Comparison of ENCODE assay signal across 25 cellular contexts in genomic region chr1:88936760-88937342, GRCh38. TPM values are rescaled to one million over a fixed set of nuclear protein-coding genes. Genes with fewer than 3 reads are reported as not detected.
DNase-seq lines count a peak whose midpoint lies in the region; ATAC-seq, FAIRE-seq and TF ChIP-seq lines count a peak whose summit lies in the region.
"Had no signal": no experiment of that assay in that cellular context is flagged by ENCODE, and none has a peak within 500 bp of the region (broad histone marks: within the 10 kb centered on the region; RNA-seq: fewer than 3 reads in every experiment).

No MANE protein-coding gene starts in this region.

- WGBS in K562 (ENCODE audit: insufficient coverage, low coverage, missing lambda C conversion rate), result 64% methylated on average over 4 of the region's 4 CpGs

- in situ Hi-C loops in K562 (cut with MboI), result no loop called here

- H3K4me2 ChIP-seq in K562 (ENCODE audit: insufficient read depth, low read length), result no peak overlapping the region
- H3K4me2 ChIP-seq: neural progenitor cell had no signal

- intact Hi-C loops in K562 (cut with micrococcal nuclease) (no loop called here), upper lobe of right lung (cut with DNase I) (no loop called here)

- TF ChIP-seq EP300 in K562 (IDR thresholded peaks at IDR 0.05; ENCODE audit: low read length), result no peak

- BruUV-seq in K562 (replicated peaks; lab: Mats Ljungman, UMichigan), result no TSS peak

- peak overlapping the region; percentile 24 for H3K27ac Mint-ChIP-seq in activated naive CD4-positive, alpha-beta T cell treated with anti-CD3 and anti-CD28 coated beads, Interleukin-2, amount 50 U/mL, for 24 hours
- no peak overlapping the region for H3K27ac Mint-ChIP-seq in activated naive CD4-positive, alpha-beta T cell treated with anti-CD3 and anti-CD28 coated beads, Interleukin-2, amount 10 ng/mL, durations not matched to agents 7 days and 5 days
- peak overlapping the region in 7 of 10 donors; percentile 11 to 89 (median 30) for H3K27ac Mint-ChIP-seq in naive thymus-derived CD8-positive, alpha-beta T cell
- H3K27ac Mint-ChIP-seq: neural progenitor cell had no signal

- H3K9me1 ChIP-seq in K562 (ENCODE audit: control insufficient read depth, insufficient read depth, low read length), result no peaks in the 10 kb centered on the region

- H3K27me3 ChIP-seq in K562 (ENCODE audit: control insufficient read depth in 2 of 2, insufficient read depth in 2 of 2, low read length in 2 of 2) (no peaks in the 10 kb centered on the region), upper lobe of right lung (no peaks in the 10 kb centered on the region)
- H3K27me3 ChIP-seq: ascending aorta, BE2C, heart left ventricle, neural progenitor cell, stomach, tibial nerve had no signal

- peaks cover 9% of the 10 kb centered on the region for H3K9me3 Mint-ChIP-seq in activated naive CD4-positive, alpha-beta T cell treated with anti-CD3 and anti-CD28 coated beads, Interleukin-2, amount 50 U/mL, for 24 hours
- H3K9me3 Mint-ChIP-seq in activated naive CD4-positive, alpha-beta T cell treated with anti-CD3 and anti-CD28 coated beads, Interleukin-2, amount 10 ng/mL, durations not matched to agents 7 days and 5 days, result no peaks in the 10 kb centered on the region
- no peaks in the 10 kb centered on the region for H3K9me3 Mint-ChIP-seq in naive thymus-derived CD8-positive, alpha-beta T cell
- H3K9me3 Mint-ChIP-seq: neural progenitor cell had no signal

- H3K36me3 Mint-ChIP-seq in activated naive CD4-positive, alpha-beta T cell treated with anti-CD3 and anti-CD28 coated beads, Interleukin-2, amount 50 U/mL, for 24 hours, result peaks cover 41% of the 10 kb centered on the region
- H3K36me3 Mint-ChIP-seq in activated naive CD4-positive, alpha-beta T cell treated with anti-CD3 and anti-CD28 coated beads, Interleukin-2, amount 10 ng/mL, durations not matched to agents 7 days and 5 days, result peaks cover 58% of the 10 kb centered on the region
- H3K36me3 Mint-ChIP-seq in naive thymus-derived CD8-positive, alpha-beta T cell, result peaks cover 18 to 76% (median 60%) of the 10 kb centered on the region in 3 donors

- CTCF ChIA-PET in activated naive CD4-positive, alpha-beta T cell treated with anti-CD3 and anti-CD28 coated beads, Interleukin-2, amount 10 ng/mL, durations not matched to agents 7 days and 5 days (lab: Charles Lee), result no interaction called here
- CTCF ChIA-PET in K562 (lab: Yijun Ruan, JAX; ENCODE audit: low intra/inter-chr PET ratio) (interaction anchor here (0.5 kb wide), 1 partner anchor 524 kb away, joined by 3 read pairs; no protein-coding TSS in a partner anchor), HEK293T (lab: Yijun Ruan, JAX) (no interaction called here)

- DNase-seq in activated naive CD4-positive, alpha-beta T cell treated with anti-CD3 and anti-CD28 coated beads, Interleukin-2, amount 10 ng/mL, durations not matched to agents 7 days and 5 days, result no peak
- DNase-seq in K562 (ENCODE audit: extremely low read depth in 1 of 4, low spot score in 3 of 4) (no peak), upper lobe of right lung (no peak), HEK293T (ENCODE audit: extremely low spot score) (no peak), NCI-H2171 (lab: John Stamatoyannopoulos, UW) (no peak), SKM-1 treated with dmso at 0.1 percent for 144 hours (lab: John Stamatoyannopoulos, UW; ENCODE audit: unreplicated experiment) (no peak)
- no peak for DNase-seq in naive thymus-derived CD8-positive, alpha-beta T cell
- DNase-seq: activated CD4-positive, CD25-positive, alpha-beta regulatory T cell; activated naive CD4-positive, alpha-beta T cell treated with anti-CD3 and anti-CD28 coated beads, Interleukin-2, amount 50 U/mL, for 16 hours; activated T-cell treated with anti-CD3 and anti-CD28 coated beads, Interleukin-2, amount 50 U/mL, for 4 hours; BE2C; central memory CD4-positive, alpha-beta T cell; heart left ventricle; NCI-H1092 treated with DMSO at 0.1 percent for 48 hours; NCI-H446 treated with DMSO at 0.1 percent for 48 hours; NK-92 treated with Interleukin-12 subunit alpha and Interleukin-12 subunit beta, amount 100 ng/mL, for 24 hours; small intestine; stomach; T1000 had no signal

- no peaks in the 10 kb centered on the region for H3K27me3 Mint-ChIP-seq in activated naive CD4-positive, alpha-beta T cell treated with anti-CD3 and anti-CD28 coated beads, Interleukin-2, amount 50 U/mL, for 24 hours
- no peaks in the 10 kb centered on the region for H3K27me3 Mint-ChIP-seq in activated naive CD4-positive, alpha-beta T cell treated with anti-CD3 and anti-CD28 coated beads, Interleukin-2, amount 10 ng/mL, durations not matched to agents 7 days and 5 days
- no peaks in the 10 kb centered on the region for H3K27me3 Mint-ChIP-seq in naive thymus-derived CD8-positive, alpha-beta T cell

- H2AFZ ChIP-seq in K562 (ENCODE audit: low read depth, low read length), result no peak overlapping the region
- H2AFZ ChIP-seq: neural progenitor cell had no signal

- H3K36me3 ChIP-seq in K562 (ENCODE audit: control insufficient read depth, insufficient read depth, low read length) (peaks cover 56% of the 10 kb centered on the region), upper lobe of right lung (peaks cover 83% of the 10 kb centered on the region)
- H3K36me3 ChIP-seq: BE2C had no signal

- no peak overlapping the region for H3K4me3 ChIP-seq in K562
- H3K4me3 ChIP-seq in upper lobe of right lung, result no peak overlapping the region
- H3K4me3 ChIP-seq: ascending aorta, heart left ventricle, neural progenitor cell, stomach, tibial nerve had no signal

- H4K20me1 ChIP-seq in K562 (replicated peaks; ENCODE audit: control insufficient read depth, insufficient read depth, low read length), result no peaks in the 10 kb centered on the region

- H3K27ac ChIP-seq in K562 (ENCODE audit: extremely low read depth, low read depth, low read length) (no peak overlapping the region), upper lobe of right lung (no peak overlapping the region)
- H3K27ac ChIP-seq: ascending aorta, heart left ventricle, neural progenitor cell, stomach, tibial nerve had no signal

- H3K9ac ChIP-seq in K562 (ENCODE audit: insufficient read depth in 1 of 2, low read depth in 2 of 2, low read length in 2 of 2), result 0 out of 4 replicates have a peak overlapping the region, but pooled peaks of 1 of the 2 experiments have one; percentile 10
- H3K9ac ChIP-seq: neural progenitor cell had no signal

- no peak overlapping the region for H3K4me3 Mint-ChIP-seq in activated naive CD4-positive, alpha-beta T cell treated with anti-CD3 and anti-CD28 coated beads, Interleukin-2, amount 50 U/mL, for 24 hours
- H3K4me3 Mint-ChIP-seq in activated naive CD4-positive, alpha-beta T cell treated with anti-CD3 and anti-CD28 coated beads, Interleukin-2, amount 10 ng/mL, durations not matched to agents 7 days and 5 days, result no peak overlapping the region
- H3K4me3 Mint-ChIP-seq in naive thymus-derived CD8-positive, alpha-beta T cell, result no peak overlapping the region
- H3K4me3 Mint-ChIP-seq: activated T-cell treated with anti-CD3 and anti-CD28 coated beads, Interleukin-2, amount 50 U/mL, for 4 hours; neural progenitor cell had no signal

- peak; percentile 50; the same call in 1 of the 3 replicates for ATAC-seq in K562
- ATAC-seq in naive thymus-derived CD8-positive, alpha-beta T cell, result no peak
- peak; percentile 44 for ATAC-seq in upper lobe of right lung
- ATAC-seq: activated T-cell treated with anti-CD3 and anti-CD28 coated beads, Interleukin-2, amount 50 U/mL, for 4 hours had no signal

- H3K4me1 Mint-ChIP-seq in activated naive CD4-positive, alpha-beta T cell treated with anti-CD3 and anti-CD28 coated beads, Interleukin-2, amount 50 U/mL, for 24 hours, result peaks cover 12% of the 10 kb centered on the region
- H3K4me1 Mint-ChIP-seq in activated naive CD4-positive, alpha-beta T cell treated with anti-CD3 and anti-CD28 coated beads, Interleukin-2, amount 10 ng/mL, durations not matched to agents 7 days and 5 days, result peaks cover under 1% of the 10 kb centered on the region
- H3K4me1 Mint-ChIP-seq in naive thymus-derived CD8-positive, alpha-beta T cell, result peaks cover 2 to 9% (median 6%) of the 10 kb centered on the region in 4 donors
- H3K4me1 Mint-ChIP-seq: neural progenitor cell had no signal

- TF ChIP-seq CTCF in K562 (IDR thresholded peaks at IDR 0.05 in 2 of 3, conservative IDR thresholded peaks at IDR 0.05 in 1 of 3; ENCODE audit: insufficient read depth in 2 of 3, low read depth in 1 of 3, low read length in 3 of 3) (no peak), upper lobe of right lung (IDR thresholded peaks at IDR 0.05) (no peak)

- H3K4me1 ChIP-seq in K562 (replicated peaks in 1 of 2; ENCODE audit: control insufficient read depth in 2 of 2, insufficient read depth in 2 of 2, low read length in 2 of 2), result no peaks in the 10 kb centered on the region
- no peaks in the 10 kb centered on the region for H3K4me1 ChIP-seq in upper lobe of right lung
- H3K4me1 ChIP-seq: BE2C, heart left ventricle, neural progenitor cell, stomach had no signal

- TF ChIP-seq RAD21 in K562 (CRISPR knock-in tag; conservative IDR thresholded peaks at IDR 0.05 in 1 of 2, IDR thresholded peaks at IDR 0.05 in 1 of 2), result no peak

- FAIRE-seq in K562 (lab: Jason Lieb, UNC), result no peak
- FAIRE-seq: D721Med, H1, small intestine had no signal

- no peaks in the 10 kb centered on the region for H3K79me2 ChIP-seq in K562 (ENCODE audit: control insufficient read depth, insufficient read depth, low read length)

- no peak for TF ChIP-seq POLR2A in K562 (conservative IDR thresholded peaks at IDR 0.05)

- no peaks in the 10 kb centered on the region for H3K9me3 ChIP-seq in K562 (replicated peaks; ENCODE audit: control insufficient read depth, insufficient read depth, low read depth, low read length)
- no peaks in the 10 kb centered on the region for H3K9me3 ChIP-seq in upper lobe of right lung
- H3K9me3 ChIP-seq: ascending aorta, BE2C, stomach, tibial nerve had no signal

- POLR2A ChIA-PET in K562 (lab: Yijun Ruan, JAX), result no interaction called here
- POLR2A ChIA-PET in naive thymus-derived CD8-positive, alpha-beta T cell (lab: Charles Lee), result no interaction called here
- POLR2A ChIA-PET in HEK293T (lab: Yijun Ruan, JAX), result no interaction called here

RNA-seq across cellular contexts. Expression of gene GTF2B, which starts 45.5 kb away (rescaled TPM):
- total RNA-seq in K562 (2011; cell fraction: chromatin; rRNA removed; ENCODE audit: low replicate concordance), result 16.0 and 22.7 TPM in 2 replicates
- 12.8 and 13.5 TPM in 2 replicates for total RNA-seq in K562 (2011; cell fraction: nucleolus; rRNA removed)
- total RNA-seq in K562 (2011; cell fraction: nucleoplasm; rRNA removed), result 19.7 and 20.3 TPM in 2 replicates
- 41.9 and 43.8 TPM in 2 replicates for total RNA-seq in K562 (2014; rRNA removed)
- total RNA-seq in K562 (2014; rRNA removed; fragmentation: Illumina TruSeq; extraction: Trizol), result 68.6 and 80.2 TPM in 2 replicates
- 62.8 and 66.0 TPM in 2 replicates for total RNA-seq in K562 (2015; rRNA removed; fragmentation: Illumina TruSeq; extraction: Trizol)
- total RNA-seq in K562 (2021), result 34.5 and 35.3 TPM in 2 replicates
- 49.7 and 67.3 TPM in 2 replicates for polyA plus RNA-seq in K562 (2011; rRNA removed)
- polyA plus RNA-seq in K562 (2011; cell fraction: cytosol; rRNA removed), result 19.0 and 37.1 TPM in 2 replicates
- 11.8 and 18.3 TPM in 2 replicates for polyA plus RNA-seq in K562 (2011; cell fraction: nucleus; rRNA removed)
- polyA plus RNA-seq in K562 (2012), result 29.3 and 39.5 TPM in 2 replicates
- polyA plus RNA-seq in K562 (2014; fragmentation: Illumina TruSeq; extraction: Trizol), result 63.5 and 64.5 TPM in 2 replicates
- polyA plus RNA-seq in K562 (2014; fragmentation: Nextera tagmentation; extraction: Ambion mirVana), result 100 to 1,000 TPM in 1 of 2 experiments, 10 to 100 TPM in 1; 94.1 to 113 TPM
- polyA plus RNA-seq in K562 (2014; rRNA removed), result 59.0 and 60.7 TPM in 2 replicates
- 60.3 and 65.6 TPM in 2 replicates for polyA minus RNA-seq in K562 (2011; rRNA and poly(A)+ RNA removed)
- 14.8 and 18.2 TPM in 2 replicates for polyA minus RNA-seq in K562 (2011; cell fraction: cytosol; rRNA and poly(A)+ RNA removed)
- polyA minus RNA-seq in K562 (2011; cell fraction: nucleus; rRNA and poly(A)+ RNA removed), result 8.3 and 14.3 TPM in 2 replicates
- 10 to 100 TPM; 44.3 to 47.3 TPM for total RNA-seq in naive thymus-derived CD8-positive, alpha-beta T cell
- 10 to 100 TPM; 43.1 to 56.8 (median 45.1) TPM for polyA plus RNA-seq in naive thymus-derived CD8-positive, alpha-beta T cell
- 20.8 TPM for total RNA-seq in upper lobe of right lung

RNA-seq across cellular contexts. Expression of gene KYAT3, which starts 55.6 kb away (rescaled TPM):
- total RNA-seq in K562 (2011; cell fraction: chromatin; rRNA removed; ENCODE audit: low replicate concordance), result 16.8 and 37.2 TPM in 2 replicates
- 5.0 and 7.2 TPM in 2 replicates for total RNA-seq in K562 (2011; cell fraction: nucleolus; rRNA removed)
- 13.6 and 14.5 TPM in 2 replicates for total RNA-seq in K562 (2011; cell fraction: nucleoplasm; rRNA removed)
- total RNA-seq in K562 (2014; rRNA removed) (19.2 and 19.8 TPM in 2 replicates), K562 (2014; rRNA removed; fragmentation: Illumina TruSeq; extraction: Trizol) (44.6 and 48.5 TPM in 2 replicates), K562 (2015; rRNA removed; fragmentation: Illumina TruSeq; extraction: Trizol) (31.7 and 33.7 TPM in 2 replicates), K562 (2021) (30.5 and 32.8 TPM in 2 replicates), upper lobe of right lung (17.9 TPM)
- polyA plus RNA-seq in K562 (2011; rRNA removed) (34.3 and 60.3 TPM in 2 replicates), K562 (2014; fragmentation: Illumina TruSeq; extraction: Trizol) (38.4 and 47.6 TPM in 2 replicates), K562 (2014; fragmentation: Nextera tagmentation; extraction: Ambion mirVana) (10 to 100 TPM; 51.8 to 54.8 TPM), K562 (2014; rRNA removed) (36.3 and 37.4 TPM in 2 replicates)
- 13.0 and 21.2 TPM in 2 replicates for polyA plus RNA-seq in K562 (2011; cell fraction: cytosol; rRNA removed)
- 14.7 and 17.9 TPM in 2 replicates for polyA plus RNA-seq in K562 (2011; cell fraction: nucleus; rRNA removed)
- 25.7 and 30.4 TPM in 2 replicates for polyA plus RNA-seq in K562 (2012)
- polyA minus RNA-seq in K562 (2011; rRNA and poly(A)+ RNA removed), result 47.2 and 54.4 TPM in 2 replicates
- 12.9 and 21.0 TPM in 2 replicates for polyA minus RNA-seq in K562 (2011; cell fraction: cytosol; rRNA and poly(A)+ RNA removed)
- 8.3 and 13.2 TPM in 2 replicates for polyA minus RNA-seq in K562 (2011; cell fraction: nucleus; rRNA and poly(A)+ RNA removed)
- 10 to 100 TPM; 26.6 to 28.2 TPM for total RNA-seq in naive thymus-derived CD8-positive, alpha-beta T cell
- polyA plus RNA-seq in naive thymus-derived CD8-positive, alpha-beta T cell, result 10 to 100 TPM; 20.6 to 25.2 (median 22.8) TPM

RNA-seq across cellular contexts. Expression of gene RBMXL1, which starts 55.6 kb away (rescaled TPM):
- 12.3 and 38.0 TPM in 2 replicates for total RNA-seq in K562 (2011; cell fraction: chromatin; rRNA removed; ENCODE audit: low replicate concordance)
- 6.8 and 8.6 TPM in 2 replicates for total RNA-seq in K562 (2011; cell fraction: nucleolus; rRNA removed)
- total RNA-seq in K562 (2011; cell fraction: nucleoplasm; rRNA removed), result 17.7 and 24.4 TPM in 2 replicates
- total RNA-seq in K562 (2014; rRNA removed), result 11.4 and 12.9 TPM in 2 replicates
- total RNA-seq in K562 (2014; rRNA removed; fragmentation: Illumina TruSeq; extraction: Trizol), result 21.2 and 24.9 TPM in 2 replicates
- 19.2 and 19.4 TPM in 2 replicates for total RNA-seq in K562 (2015; rRNA removed; fragmentation: Illumina TruSeq; extraction: Trizol)
- total RNA-seq in K562 (2021), result 19.0 and 21.8 TPM in 2 replicates
- 8.4 and 12.7 TPM in 2 replicates for polyA plus RNA-seq in K562 (2011; rRNA removed)
- polyA plus RNA-seq in K562 (2011; cell fraction: cytosol; rRNA removed), result 4.5 and 6.4 TPM in 2 replicates
- 7.3 and 7.4 TPM in 2 replicates for polyA plus RNA-seq in K562 (2011; cell fraction: nucleus; rRNA removed)
- 10.5 and 10.7 TPM in 2 replicates for polyA plus RNA-seq in K562 (2012)
- 16.4 and 21.7 TPM in 2 replicates for polyA plus RNA-seq in K562 (2014; fragmentation: Illumina TruSeq; extraction: Trizol)
- 10 to 100 TPM; 12.3 to 13.0 TPM for polyA plus RNA-seq in K562 (2014; fragmentation: Nextera tagmentation; extraction: Ambion mirVana)
- 9.5 and 10.2 TPM in 2 replicates for polyA plus RNA-seq in K562 (2014; rRNA removed)
- 23.2 and 24.0 TPM in 2 replicates for polyA minus RNA-seq in K562 (2011; rRNA and poly(A)+ RNA removed)
- 7.2 and 7.9 TPM in 2 replicates for polyA minus RNA-seq in K562 (2011; cell fraction: cytosol; rRNA and poly(A)+ RNA removed)
- polyA minus RNA-seq in K562 (2011; cell fraction: nucleus; rRNA and poly(A)+ RNA removed), result 10.4 and 13.1 TPM in 2 replicates
- total RNA-seq in naive thymus-derived CD8-positive, alpha-beta T cell, result 10 to 100 TPM; 20.3 to 21.6 TPM
- 10 to 100 TPM in 2 of 3 donors, 1 to 10 TPM in 1; 9.5 to 10.8 (median 10.2) TPM for polyA plus RNA-seq in naive thymus-derived CD8-positive, alpha-beta T cell
- total RNA-seq in upper lobe of right lung, result 16.2 TPM

Comparison
In these comparisons a context has a peak if more than half of its experiments do, and no peak if none do; other contexts are left out.
1. ATAC-seq: peak in K562 (single experiment) and upper lobe of right lung (single experiment); none in naive thymus-derived CD8-positive, alpha-beta T cell (0 of 2).